In genomic region chr22:50621948-50622722, GRCh38 we compare ENCODE assay signal across 8 cellular contexts. TPM values are rescaled to one million over a fixed set of nuclear protein-coding genes. Genes with fewer than 3 reads are reported as not detected.
DNase-seq lines count a peak whose midpoint lies in the region; ATAC-seq, FAIRE-seq and TF ChIP-seq lines count a peak whose summit lies in the region.

No MANE protein-coding gene starts in this region.

- H3K27ac Mint-ChIP-seq in T-helper 1 cell treated with Interleukin-12 subunit alpha and Interleukin-12 subunit beta and Interleukin-4 antibody, amounts not matched to agents 30 μg/mL and 1 μg/mL, for 36 hours, result peak overlapping the region; percentile 99
- H3K27ac Mint-ChIP-seq in stimulated activated naive B cell treated with anti-CD40 and anti-IgM and Interleukin-4, amounts not matched to agents 10 μg/mL and 1 μg/mL and 100 μg/mL, for 72 hours, result peak overlapping the region; percentile 95

- CTCF ChIA-PET in A549 (lab: Yijun Ruan, JAX), result interaction anchor here (1.2 to 2.8 kb wide), 6 partner anchors 13 to 214 kb away, joined by 3 to 26 read pairs (median 8); partner anchors contain the start of genes KLHDC7B and SCO2

- no peak for TF ChIP-seq EP300 in A549 (IDR thresholded peaks at IDR 0.05)
- TF ChIP-seq EP300 in tibial nerve (IDR thresholded peaks at IDR 0.05), result no peak

- H3K36me3 ChIP-seq in esophagus (ENCODE audit: control insufficient read depth in 2 of 2, insufficient read depth in 2 of 2, low read length in 1 of 2), result peaks cover 0 to 14% of the 10 kb centered on the region in 2 donors
- H3K36me3 ChIP-seq in tibial nerve, result peaks cover 0 to 23% (median 0%) of the 10 kb centered on the region in 3 donors

- TF ChIP-seq POLR2A in A549 (IDR thresholded peaks at IDR 0.05; ENCODE audit: low read length) (no peak), tibial nerve (IDR thresholded peaks at IDR 0.05) (no peak)

- no peaks in the 10 kb centered on the region for H3K27me3 Mint-ChIP-seq in T-helper 1 cell treated with Interleukin-12 subunit alpha and Interleukin-12 subunit beta and Interleukin-4 antibody, amounts not matched to agents 30 μg/mL and 1 μg/mL, for 36 hours (ENCODE audit: low read depth)
- H3K27me3 Mint-ChIP-seq in stimulated activated naive B cell treated with anti-CD40 and anti-IgM and Interleukin-4, amounts not matched to agents 10 μg/mL and 1 μg/mL and 100 μg/mL, for 72 hours, result no peaks in the 10 kb centered on the region

- no peak overlapping the region for H3K4me3 ChIP-seq in A549
- peak overlapping the region; percentile 51 for H3K4me3 ChIP-seq in GM12875 (ENCODE audit: low read depth, low read length)
- H3K4me3 ChIP-seq in esophagus (ENCODE audit: low read depth in 1 of 2, low read length in 2 of 2), result peak overlapping the region; percentile 5 to 38
- peak overlapping the region in 1 of 4 donors; percentile 23 for H3K4me3 ChIP-seq in tibial nerve

- TF ChIP-seq RAD21 in A549 (conservative IDR thresholded peaks at IDR 0.05 in 1 of 2, IDR thresholded peaks at IDR 0.05 in 1 of 2), result no peak

- peak; percentile 34 for TF ChIP-seq CTCF in A549 (IDR thresholded peaks at IDR 0.05)
- peak; percentile 46 for TF ChIP-seq CTCF in GM12875 (IDR thresholded peaks at IDR 0.05; ENCODE audit: borderline replicate concordance, insufficient read depth, low read depth, low read length)
- TF ChIP-seq CTCF in tibial nerve (IDR thresholded peaks at IDR 0.05), result peak in 1 of 5 experiments; percentile 6

- WGBS in A549 (ENCODE audit: missing lambda C conversion rate), result 58% methylated on average over 15 of the region's 18 CpGs
- 13 to 15% methylated on average over 18 of the region's 18 CpGs for WGBS in esophagus, 2 donors
- 22% methylated on average over 16 to 18 of the region's 18 CpGs for WGBS in tibial nerve, 2 donors

- H3K27me3 ChIP-seq in esophagus (ENCODE audit: control insufficient read depth in 1 of 2, insufficient read depth in 2 of 2, low read length in 2 of 2), result no peaks in the 10 kb centered on the region
- no peaks in the 10 kb centered on the region for H3K27me3 ChIP-seq in tibial nerve

- peak overlapping the region; percentile 79 for H3K4me3 Mint-ChIP-seq in T-helper 1 cell treated with Interleukin-12 subunit alpha and Interleukin-12 subunit beta and Interleukin-4 antibody, amounts not matched to agents 30 μg/mL and 1 μg/mL, for 36 hours
- H3K4me3 Mint-ChIP-seq in stimulated activated naive B cell treated with anti-CD40 and anti-IgM and Interleukin-4, amounts not matched to agents 10 μg/mL and 1 μg/mL and 100 μg/mL, for 72 hours, result peak overlapping the region; percentile 80 to 94

- no peak for FAIRE-seq in A549 (lab: Jason Lieb, UNC)

- H3K4me1 ChIP-seq in A549 (peaks cover 13% of the 10 kb centered on the region), esophagus (ENCODE audit: control insufficient read depth in 2 of 2, insufficient read depth in 2 of 2, low read length in 1 of 2) (peaks cover 0 to 23% of the 10 kb centered on the region in 2 donors), tibial nerve (peaks cover 0 to 35% (median 24%) of the 10 kb centered on the region in 4 donors)

- peaks cover 4% of the 10 kb centered on the region for H3K36me3 Mint-ChIP-seq in T-helper 1 cell treated with Interleukin-12 subunit alpha and Interleukin-12 subunit beta and Interleukin-4 antibody, amounts not matched to agents 30 μg/mL and 1 μg/mL, for 36 hours (ENCODE audit: low read depth)
- H3K36me3 Mint-ChIP-seq in stimulated activated naive B cell treated with anti-CD40 and anti-IgM and Interleukin-4, amounts not matched to agents 10 μg/mL and 1 μg/mL and 100 μg/mL, for 72 hours, result peaks cover 8 to 16% of the 10 kb centered on the region in 2 donors

- H3K27ac ChIP-seq in A549 (no peak overlapping the region), esophagus (ENCODE audit: low read depth in 2 of 2, low read length in 1 of 2) (peak overlapping the region; percentile 91 to 96), tibial nerve (peak overlapping the region in 1 of 4 donors; percentile 72)

- H3K9me3 ChIP-seq in A549 (no peaks in the 10 kb centered on the region), esophagus (ENCODE audit: control insufficient read depth in 2 of 2, insufficient read depth in 1 of 2, low read depth in 1 of 2, low read length in 1 of 2) (no peaks in the 10 kb centered on the region), tibial nerve (no peaks in the 10 kb centered on the region)

- no peaks in the 10 kb centered on the region for H3K9me3 Mint-ChIP-seq in T-helper 1 cell treated with Interleukin-12 subunit alpha and Interleukin-12 subunit beta and Interleukin-4 antibody, amounts not matched to agents 30 μg/mL and 1 μg/mL, for 36 hours
- H3K9me3 Mint-ChIP-seq in stimulated activated naive B cell treated with anti-CD40 and anti-IgM and Interleukin-4, amounts not matched to agents 10 μg/mL and 1 μg/mL and 100 μg/mL, for 72 hours, result no peaks in the 10 kb centered on the region

- no peak for ATAC-seq in A549
- no peak for ATAC-seq in stimulated activated naive B cell treated with anti-CD40 and anti-IgM and Interleukin-4, amounts not matched to agents 10 μg/mL and 1 μg/mL and 100 μg/mL, for 72 hours (replicated peaks)

- DNase-seq in A549 (ENCODE audit: low read depth in 1 of 2, low spot score in 1 of 2), result no peak
- DNase-seq in stimulated activated naive B cell treated with anti-CD40 and anti-IgM and Interleukin-4, amounts not matched to agents 10 μg/mL and 1 μg/mL and 100 μg/mL, for 72 hours, result no peak
- DNase-seq in ecto neural progenitor cell (ENCODE audit: low spot score), result no peak
- no peak for DNase-seq in tibial nerve (ENCODE audit: low spot score in 2 of 2)
- DNase-seq in Ammon's horn (ENCODE audit: low spot score), result no peak

- peak overlapping the region; percentile 99 for H3K4me2 ChIP-seq in A549

- peaks cover 32% of the 10 kb centered on the region for H3K4me1 Mint-ChIP-seq in T-helper 1 cell treated with Interleukin-12 subunit alpha and Interleukin-12 subunit beta and Interleukin-4 antibody, amounts not matched to agents 30 μg/mL and 1 μg/mL, for 36 hours (ENCODE audit: low read depth)
- peaks cover 33 to 55% of the 10 kb centered on the region in 2 donors for H3K4me1 Mint-ChIP-seq in stimulated activated naive B cell treated with anti-CD40 and anti-IgM and Interleukin-4, amounts not matched to agents 10 μg/mL and 1 μg/mL and 100 μg/mL, for 72 hours

- POLR2A ChIA-PET in A549 (lab: Yijun Ruan, JAX), result interaction anchor here (1.8 kb wide), 1 partner anchor 96 kb away, joined by 10 read pairs; the partner anchor contains the start of gene SCO2

TF ChIP-seq in A549, 52 proteins besides CTCF, POLR2A, EP300 and RAD21 (continues in another document):
- TF ChIP-seq KDM1A (IDR thresholded peaks at IDR 0.05; ENCODE audit: low read depth) (no peak), RNF2 (IDR thresholded peaks at IDR 0.05; ENCODE audit: borderline replicate concordance, low read depth) (no peak), KDM5A (IDR thresholded peaks at IDR 0.05) (no peak), HEYL (CRISPR knock-in tag; IDR thresholded peaks at IDR 0.05) (no peak)
- TF ChIP-seq, protein P1, sequence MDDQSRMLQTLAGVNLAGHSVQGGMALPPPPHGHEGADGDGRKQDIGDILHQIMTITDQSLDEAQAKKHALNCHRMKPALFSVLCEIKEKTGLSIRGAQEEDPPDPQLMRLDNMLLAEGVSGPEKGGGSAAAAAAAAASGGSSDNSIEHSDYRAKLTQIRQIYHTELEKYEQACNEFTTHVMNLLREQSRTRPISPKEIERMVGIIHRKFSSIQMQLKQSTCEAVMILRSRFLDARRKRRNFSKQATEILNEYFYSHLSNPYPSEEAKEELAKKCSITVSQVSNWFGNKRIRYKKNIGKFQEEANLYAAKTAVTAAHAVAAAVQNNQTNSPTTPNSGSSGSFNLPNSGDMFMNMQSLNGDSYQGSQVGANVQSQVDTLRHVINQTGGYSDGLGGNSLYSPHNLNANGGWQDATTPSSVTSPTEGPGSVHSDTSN (IDR thresholded peaks at IDR 0.05), result no peak

RNA-seq across cellular contexts. Expression of gene ARSA, which starts 5.8 kb away (rescaled TPM):
- polyA plus RNA-seq in A549 (2011; rRNA removed) (7.7 and 9.1 TPM in 2 replicates), A549 (2017; fragmentation: RNase III; extraction: RNeasy Plus Mini Kit Qiagen cat#74134 plus additional on column Dnase treatment) (15.9 to 22.5 TPM (median 19.5 TPM) in 3 replicates), esophagus (10 to 100 TPM; 25.8 to 52.1 TPM)
- 10.3 and 15.6 TPM in 2 replicates for polyA plus RNA-seq in A549 (2012; cell fraction: cytosol; rRNA removed)
- polyA plus RNA-seq in A549 (2012; cell fraction: nucleus; rRNA removed), result 86.8 and 111 TPM in 2 replicates
- 4.3 and 6.0 TPM in 2 replicates for polyA minus RNA-seq in A549 (2011; rRNA and poly(A)+ RNA removed)
- total RNA-seq in tibial nerve, result 10 to 100 TPM; 33.2 to 51.5 (median 48.0) TPM

RNA-seq across cellular contexts. Expression of gene MAPK8IP2, which starts 21.5 kb away (rescaled TPM):
- polyA plus RNA-seq in A549 (2011; rRNA removed), result 0.75 and 0.76 TPM in 2 replicates
- polyA plus RNA-seq in A549 (2012; cell fraction: cytosol; rRNA removed), result 0.91 and 1.4 TPM in 2 replicates
- 2.5 and 3.0 TPM in 2 replicates for polyA plus RNA-seq in A549 (2012; cell fraction: nucleus; rRNA removed)
- polyA plus RNA-seq in A549 (2017; fragmentation: RNase III; extraction: RNeasy Plus Mini Kit Qiagen cat#74134 plus additional on column Dnase treatment), result 2.2 to 3.0 TPM (median 2.8 TPM) in 3 replicates
- polyA minus RNA-seq in A549 (2011; rRNA and poly(A)+ RNA removed), result 0.74 and 1.3 TPM in 2 replicates
- polyA plus RNA-seq in esophagus, result under 1 TPM; 0.55 to 0.61 TPM
- total RNA-seq in tibial nerve, result 1 to 10 TPM; 3.0 to 6.1 (median 4.8) TPM

RNA-seq across cellular contexts. Expression of gene CHKB, which starts 39.5 kb away (rescaled TPM):
- polyA plus RNA-seq in A549 (2011; rRNA removed) (16.4 and 22.7 TPM in 2 replicates), A549 (2017; fragmentation: RNase III; extraction: RNeasy Plus Mini Kit Qiagen cat#74134 plus additional on column Dnase treatment) (21.0 to 26.1 TPM (median 25.8 TPM) in 3 replicates), esophagus (100 to 1,000 TPM in 1 of 2 donors, 10 to 100 TPM in 1; 50.1 to 110 TPM)
- polyA plus RNA-seq in A549 (2012; cell fraction: cytosol; rRNA removed), result 14.8 and 15.9 TPM in 2 replicates
- 74.0 and 86.8 TPM in 2 replicates for polyA plus RNA-seq in A549 (2012; cell fraction: nucleus; rRNA removed)
- polyA minus RNA-seq in A549 (2011; rRNA and poly(A)+ RNA removed), result 6.4 and 7.8 TPM in 2 replicates
- 10 to 100 TPM; 55.9 to 95.4 (median 74.4) TPM for total RNA-seq in tibial nerve

RNA-seq across cellular contexts. Expression of gene CPT1B, which starts 43.9 kb away (rescaled TPM):
- polyA plus RNA-seq in A549 (2011; rRNA removed) (12.1 and 16.5 TPM in 2 replicates), A549 (2017; fragmentation: RNase III; extraction: RNeasy Plus Mini Kit Qiagen cat#74134 plus additional on column Dnase treatment) (21.1 to 27.5 TPM (median 26.5 TPM) in 3 replicates), esophagus (10 to 100 TPM in 1 of 2 donors, 1 to 10 TPM in 1; 9.4 to 55.5 TPM)
- polyA plus RNA-seq in A549 (2012; cell fraction: cytosol; rRNA removed), result 15.9 and 16.1 TPM in 2 replicates
- 137 and 142 TPM in 2 replicates for polyA plus RNA-seq in A549 (2012; cell fraction: nucleus; rRNA removed)
- 4.6 and 6.1 TPM in 2 replicates for polyA minus RNA-seq in A549 (2011; rRNA and poly(A)+ RNA removed)
- 10 to 100 TPM in 3 of 4 donors, 1 to 10 TPM in 1; 7.2 to 22.6 (median 15.1) TPM for total RNA-seq in tibial nerve

RNA-seq across cellular contexts. Expression of gene SHANK3, which starts 50.5 kb away (rescaled TPM):
- polyA plus RNA-seq in A549 (2011; rRNA removed) (0.52 and 0.53 TPM in 2 replicates), A549 (2017; fragmentation: RNase III; extraction: RNeasy Plus Mini Kit Qiagen cat#74134 plus additional on column Dnase treatment) (2.1 to 2.4 TPM (median 2.3 TPM) in 3 replicates), esophagus (1 to 10 TPM; 4.1 to 9.0 TPM)
- 1.5 and 2.4 TPM in 2 replicates for polyA plus RNA-seq in A549 (2012; cell fraction: cytosol; rRNA removed)
- 5.4 and 7.4 TPM in 2 replicates for polyA plus RNA-seq in A549 (2012; cell fraction: nucleus; rRNA removed)
- polyA minus RNA-seq in A549 (2011; rRNA and poly(A)+ RNA removed), result 0.29 and 0.63 TPM in 2 replicates
- 10 to 100 TPM; 10.3 to 29.4 (median 20.5) TPM for total RNA-seq in tibial nerve

Comparison
In these comparisons a context has a peak if more than half of its experiments do, and no peak if none do; other contexts are left out.
1. H3K27ac ChIP-seq: peak in esophagus (2 of 2); none in A549 (0 of 2).